ENCODE assay signal across 22 cellular contexts in the genomic region with DNA sequence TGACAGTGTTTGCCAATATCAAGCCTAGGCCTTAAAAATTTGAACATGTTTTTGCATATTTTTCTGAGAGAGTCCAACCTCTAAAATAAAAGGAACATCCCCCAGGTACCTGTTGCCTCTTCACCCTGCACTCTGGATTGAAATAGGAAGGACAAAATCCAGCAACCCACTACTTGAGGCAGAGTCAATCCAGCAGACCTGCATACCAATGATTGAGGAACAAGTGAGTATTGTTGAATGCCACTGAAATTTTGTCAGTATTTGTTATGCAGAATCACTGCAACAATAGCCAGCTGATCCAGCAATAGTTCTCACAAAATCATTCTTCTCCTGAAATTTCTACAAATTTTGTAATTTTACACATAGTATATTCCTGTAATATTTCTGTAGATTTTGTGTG.
"Had no signal": no experiment of that assay in that cellular context is flagged by ENCODE, and none has a peak within 500 bp of the region (broad histone marks: within the 10 kb centered on the region; RNA-seq: fewer than 3 reads in every experiment).

No MANE protein-coding gene starts in this region.

- H3K27ac ChIP-seq: colonic mucosa, heart left ventricle, left ventricle myocardium inferior, neutrophil, testis, tibial nerve, upper lobe of right lung, vagina had no signal

- H3K27ac Mint-ChIP-seq: endodermal cell; naive thymus-derived CD8-positive, alpha-beta T cell had no signal

- H3K4me3 Mint-ChIP-seq: endodermal cell; naive thymus-derived CD8-positive, alpha-beta T cell had no signal

- H3K27me3 Mint-ChIP-seq: naive thymus-derived CD8-positive, alpha-beta T cell had no signal

- DNase-seq: cerebellar nuclear complex; colonic mucosa; dermis blood vessel endothelial cell; effector CD4-positive, alpha-beta T cell; endodermal cell; erythroblast; foreskin melanocyte; heart left ventricle; left cardiac atrium; left ventricle myocardium inferior; mucosa of descending colon; naive thymus-derived CD8-positive, alpha-beta T cell; posterior cingulate gyrus; right cardiac atrium; small intestine; stimulated activated CD4-positive, alpha-beta T cell treated with anti-CD3 and anti-CD28 coated beads, Interleukin-12 subunit alpha, Interleukin-12 subunit beta, amount 100 ng/mL, for 4 hours; stimulated activated naive CD4-positive, alpha-beta T cell treated with Interleukin-2 at 50 U/mL for 16 hours; testis; upper lobe of right lung had no signal

- H3K4me1 Mint-ChIP-seq: naive thymus-derived CD8-positive, alpha-beta T cell had no signal

- H3K36me3 Mint-ChIP-seq: naive thymus-derived CD8-positive, alpha-beta T cell had no signal
